8 cellular contexts compared by ENCODE assay signal in genomic region chr5:78360674-78361225, GRCh38. TPM values are rescaled to one million over a fixed set of nuclear protein-coding genes. Genes with fewer than 3 reads are reported as not detected.
DNase-seq lines count a peak whose midpoint lies in the region; ATAC-seq and TF ChIP-seq lines count a peak whose summit lies in the region.

No MANE protein-coding gene starts in this region.

- no peaks in the 10 kb centered on the region for H3K36me3 ChIP-seq in CD8-positive, alpha-beta T cell (ENCODE audit: insufficient read depth, low read length)

- no peaks in the 10 kb centered on the region for H3K9me3 Mint-ChIP-seq in CD8-positive, alpha-beta T cell

- CTCF ChIA-PET in CD8-positive, alpha-beta T cell (lab: Charles Lee) = interaction anchor here (1.2 to 2.0 kb wide), 4 partner anchors 9 to 74 kb away, joined by 3 to 36 read pairs (median 3); partner anchors contain the start of gene AP3B1

- peak overlapping the region; percentile 97 for H3K27ac ChIP-seq in CD8-positive, alpha-beta T cell (ENCODE audit: low read depth, low read length)
- H3K27ac ChIP-seq in coronary artery = peak overlapping the region; percentile 88 to 94

- peak; percentile 58 to 89 (median 74) for DNase-seq in CD8-positive, alpha-beta T cell
- peak; percentile 72 for DNase-seq in activated CD4-positive, alpha-beta T cell treated with anti-CD3 and anti-CD28 coated beads, Interleukin-2, amount 50 U/mL, for 1 hour
- DNase-seq in coronary artery (ENCODE audit: low spot score) (peak; percentile 78), medulla oblongata (ENCODE audit: extremely low spot score) (peak; percentile 30), CD1c-positive myeloid dendritic cell (ENCODE audit: extremely low spot score) (no peak)
- peak; percentile 51 for DNase-seq in stimulated activated CD8-positive, alpha-beta memory T cell treated with anti-CD3 and anti-CD28 coated beads, Interleukin-15, amount 100 ng/mL, for 1 hour (ENCODE audit: low read depth)

- TF ChIP-seq RAD21 in Ishikawa (IDR thresholded peaks at IDR 0.05; ENCODE audit: low read depth) = no peak

- POLR2A ChIA-PET in CD8-positive, alpha-beta T cell (lab: Charles Lee) = interaction anchor here (0.7 to 4.7 kb wide), 11 partner anchors 10 to 875 kb away, joined by 3 to 107 read pairs (median 3); partner anchors contain the start of genes AP3B1, ARSB and JMY

- H3K9me3 ChIP-seq in CD8-positive, alpha-beta T cell (ENCODE audit: low read length) = no peaks in the 10 kb centered on the region

- H3K4me1 ChIP-seq in CD8-positive, alpha-beta T cell (ENCODE audit: insufficient read depth, low read length) = peaks cover 27% of the 10 kb centered on the region

- no peaks in the 10 kb centered on the region for H3K27me3 ChIP-seq in CD8-positive, alpha-beta T cell (ENCODE audit: insufficient read depth, low read length)

- H3K27me3 Mint-ChIP-seq in CD8-positive, alpha-beta T cell (ENCODE audit: low read depth) = no peaks in the 10 kb centered on the region

- peaks cover 55% of the 10 kb centered on the region for H3K4me1 Mint-ChIP-seq in CD8-positive, alpha-beta T cell (ENCODE audit: low read depth)

- TF ChIP-seq CTCF in CD8-positive, alpha-beta T cell (IDR thresholded peaks at IDR 0.05) = no peak
- no peak for TF ChIP-seq CTCF in coronary artery (IDR thresholded peaks at IDR 0.05)

- peak overlapping the region; percentile 96 for H3K27ac Mint-ChIP-seq in CD8-positive, alpha-beta T cell

- H3K4me3 Mint-ChIP-seq in CD8-positive, alpha-beta T cell = peak overlapping the region; percentile 86

- peaks cover 15% of the 10 kb centered on the region for H3K36me3 Mint-ChIP-seq in CD8-positive, alpha-beta T cell

- H3K4me3 ChIP-seq in CD8-positive, alpha-beta T cell (ENCODE audit: low read depth, low read length) = peak overlapping the region; percentile 95
- peak overlapping the region; percentile 96 for H3K4me3 ChIP-seq in coronary artery

- peak; percentile 73 for ATAC-seq in CD8-positive, alpha-beta T cell
- ATAC-seq in GM21528 (IDR thresholded peaks at IDR 0.05; ENCODE audit: low FRiP score, unreplicated experiment) = peak; percentile 44

- no peak for TF ChIP-seq EP300 in Ishikawa (IDR thresholded peaks at IDR 0.05; ENCODE audit: borderline replicate concordance)

- intact Hi-C loops in CD8-positive, alpha-beta T cell (cut with DNase I, micrococcal nuclease) = loop anchor here (1.0 to 5.0 kb wide), 9 partner anchors 66 to 1333 kb away; partner anchors contain the start of genes AP3B1 (in 2 of the 2), HOMER1 (in 1 of the 2), JMY (in 1 of the 2) and TBCA (in 1 of the 2)

TF ChIP-seq in Ishikawa, 13 proteins besides CTCF, POLR2A, EP300 and RAD21:
- TF ChIP-seq ZBTB7A (IDR thresholded peaks at IDR 0.05; ENCODE audit: low read depth) = peak; percentile 85; the same call in 1 of the 2 replicates
- no peak for TF ChIP-seq TAF1 (IDR thresholded peaks at IDR 0.05; ENCODE audit: low read depth)
TF ChIP-seq in Ishikawa: peak in this region for 1.

RNA-seq across cellular contexts. Expression of gene SCAMP1, which starts 0.3 kb away (rescaled TPM):
- 10 to 100 TPM; 19.2 to 20.3 TPM for total RNA-seq in CD8-positive, alpha-beta T cell
